In genomic region chr1:65958561-65959350, GRCh38 we compare ENCODE assay signal across 8 cellular contexts.
DNase-seq lines count a peak whose midpoint lies in the region; ATAC-seq, FAIRE-seq and TF ChIP-seq lines count a peak whose summit lies in the region.

No MANE protein-coding gene starts in this region.

- no peaks in the 10 kb centered on the region for H4K20me1 ChIP-seq in astrocyte (ENCODE audit: insufficient read depth, low read length)

- no peak overlapping the region for H3K27ac ChIP-seq in C4-2B
- no peak overlapping the region for H3K27ac ChIP-seq in astrocyte (ENCODE audit: low read depth, low read length)
- no peak overlapping the region for H3K27ac ChIP-seq in iPS DF 6.9 (ENCODE audit: low read length)

- H3K4me2 ChIP-seq in astrocyte (ENCODE audit: low read length): no peak overlapping the region

- H3K27ac Mint-ChIP-seq in astrocyte (ENCODE audit: unreplicated experiment): no peak overlapping the region
- no peak overlapping the region for H3K27ac Mint-ChIP-seq in stimulated activated naive B cell treated with anti-CD40 and anti-IgM and Interleukin-4, amounts not matched to agents 10 μg/mL and 1 μg/mL and 100 μg/mL, for 72 hours

- no peaks in the 10 kb centered on the region for H3K27me3 Mint-ChIP-seq in astrocyte (ENCODE audit: low read depth, unreplicated experiment)
- no peaks in the 10 kb centered on the region for H3K27me3 Mint-ChIP-seq in stimulated activated naive B cell treated with anti-CD40 and anti-IgM and Interleukin-4, amounts not matched to agents 10 μg/mL and 1 μg/mL and 100 μg/mL, for 72 hours

- H3K9me3 ChIP-seq in astrocyte (ENCODE audit: insufficient read depth, low read depth, low read length) (no peaks in the 10 kb centered on the region), iPS DF 6.9 (ENCODE audit: control insufficient read depth, insufficient read depth, low read length) (no peaks in the 10 kb centered on the region)

- FAIRE-seq in astrocyte (lab: Jason Lieb, UNC): peak; percentile 52

- H3K36me3 Mint-ChIP-seq in astrocyte (ENCODE audit: low read depth, unreplicated experiment): no peaks in the 10 kb centered on the region
- no peaks in the 10 kb centered on the region for H3K36me3 Mint-ChIP-seq in stimulated activated naive B cell treated with anti-CD40 and anti-IgM and Interleukin-4, amounts not matched to agents 10 μg/mL and 1 μg/mL and 100 μg/mL, for 72 hours

- peak; percentile 54 for ATAC-seq in HG03108 (IDR thresholded peaks at IDR 0.05; ENCODE audit: unreplicated experiment)
- peak; percentile 60 to 61 for ATAC-seq in stimulated activated naive B cell treated with anti-CD40 and anti-IgM and Interleukin-4, amounts not matched to agents 10 μg/mL and 1 μg/mL and 100 μg/mL, for 72 hours (replicated peaks)
- ATAC-seq in HG03045 (IDR thresholded peaks at IDR 0.05; ENCODE audit: unreplicated experiment): no peak

- H3K4me1 Mint-ChIP-seq in astrocyte (ENCODE audit: low read depth, unreplicated experiment): peaks cover 7% of the 10 kb centered on the region
- no peaks in the 10 kb centered on the region for H3K4me1 Mint-ChIP-seq in stimulated activated naive B cell treated with anti-CD40 and anti-IgM and Interleukin-4, amounts not matched to agents 10 μg/mL and 1 μg/mL and 100 μg/mL, for 72 hours

- H3K4me3 ChIP-seq in GM12875 (ENCODE audit: low read depth, low read length): no peak overlapping the region
- H3K4me3 ChIP-seq in astrocyte (ENCODE audit: insufficient read depth, low read depth, low read length): no peak overlapping the region
- H3K4me3 ChIP-seq in iPS DF 6.9 (ENCODE audit: low read length): no peak overlapping the region

- H3K27me3 ChIP-seq in astrocyte (ENCODE audit: insufficient read depth, low read length) (no peaks in the 10 kb centered on the region), iPS DF 6.9 (ENCODE audit: control insufficient read depth, insufficient read depth, low read length) (no peaks in the 10 kb centered on the region)

- H3K4me3 Mint-ChIP-seq in astrocyte (ENCODE audit: unreplicated experiment): no peak overlapping the region
- no peak overlapping the region for H3K4me3 Mint-ChIP-seq in stimulated activated naive B cell treated with anti-CD40 and anti-IgM and Interleukin-4, amounts not matched to agents 10 μg/mL and 1 μg/mL and 100 μg/mL, for 72 hours

- TF ChIP-seq CTCF in C4-2B (conservative IDR thresholded peaks at IDR 0.05) (peak; percentile 83), GM12875 (IDR thresholded peaks at IDR 0.05; ENCODE audit: borderline replicate concordance, insufficient read depth, low read depth, low read length) (peak; percentile 18; the same call in 1 of the 2 replicates), astrocyte (IDR thresholded peaks at IDR 0.05; ENCODE audit: insufficient read depth, low read depth, low read length) (peak; percentile 63)

- H3K36me3 ChIP-seq in astrocyte (ENCODE audit: insufficient read depth, low read length) (no peaks in the 10 kb centered on the region), iPS DF 6.9 (ENCODE audit: control insufficient read depth, insufficient read depth, low read length) (no peaks in the 10 kb centered on the region)

- DNase-seq in NCI-H526 (lab: John Stamatoyannopoulos, UW) (peak; percentile 56 to 75), astrocyte (ENCODE audit: low read depth) (no peak), iPS DF 6.9 (ENCODE audit: low read depth, low spot score) (peak; percentile 29)
- no peak for DNase-seq in stimulated activated naive B cell treated with anti-CD40 and anti-IgM and Interleukin-4, amounts not matched to agents 10 μg/mL and 1 μg/mL and 100 μg/mL, for 72 hours

- no peak overlapping the region for H2AFZ ChIP-seq in astrocyte (ENCODE audit: low read depth, low read length)

- no peaks in the 10 kb centered on the region for H3K9me3 Mint-ChIP-seq in astrocyte (ENCODE audit: unreplicated experiment)
- no peaks in the 10 kb centered on the region for H3K9me3 Mint-ChIP-seq in stimulated activated naive B cell treated with anti-CD40 and anti-IgM and Interleukin-4, amounts not matched to agents 10 μg/mL and 1 μg/mL and 100 μg/mL, for 72 hours

- H3K9ac ChIP-seq in astrocyte (ENCODE audit: low read length): no peak overlapping the region

- no CpG with 5 or more reads among the region's 12 CpGs for WGBS in iPS DF 6.9 (ENCODE audit: insufficient coverage, insufficient read length)

- peaks cover 3% of the 10 kb centered on the region for H3K4me1 ChIP-seq in astrocyte (ENCODE audit: insufficient read depth, low read length)
- H3K4me1 ChIP-seq in iPS DF 6.9 (ENCODE audit: control insufficient read depth, insufficient read depth, low read length): no peaks in the 10 kb centered on the region

- H3K79me2 ChIP-seq in astrocyte (ENCODE audit: insufficient read depth, low read length): no peaks in the 10 kb centered on the region

Comparison
In these comparisons a context has a peak if more than half of its experiments do, and no peak if none do; other contexts are left out.
1. CTCF ChIP-seq: peak in every context shown above with its lines; median percentile 83 in C4-2B; 63 in astrocyte; 18 in GM12875.
2. DNase-seq: peak in NCI-H526 (2 of 2) and iPS DF 6.9 (single experiment); none in astrocyte (single experiment) and stimulated activated naive B cell treated with anti-CD40 and anti-IgM and Interleukin-4, amounts not matched to agents 10 μg/mL and 1 μg/mL and 100 μg/mL, for 72 hours (single experiment).